8 cellular contexts compared by ENCODE assay signal in genomic region chrX:24838624-24839023, GRCh38.
DNase-seq lines count a peak whose midpoint lies in the region; ATAC-seq and TF ChIP-seq lines count a peak whose summit lies in the region.

No MANE protein-coding gene starts in this region.

- no peak overlapping the region for H3K27ac Mint-ChIP-seq in endothelial cell (ENCODE audit: unreplicated experiment)

- no peaks in the 10 kb centered on the region for H3K36me3 Mint-ChIP-seq in endothelial cell (ENCODE audit: low read depth, unreplicated experiment)

- no peaks in the 10 kb centered on the region for H3K4me1 Mint-ChIP-seq in endothelial cell (ENCODE audit: unreplicated experiment)

- intact Hi-C loops in prostate gland (cut with DNase I): loop anchor here (5.0 kb wide), 1 partner anchor 304 kb away; no protein-coding TSS in a partner anchor

- ATAC-seq in GM21381 (IDR thresholded peaks at IDR 0.05; ENCODE audit: unreplicated experiment) (no peak), HG03175 (IDR thresholded peaks at IDR 0.05; ENCODE audit: unreplicated experiment) (no peak)

- 47% methylated on average over 3 of the region's 3 CpGs for WGBS in prostate gland

- H3K36me3 ChIP-seq in prostate gland: no peaks in the 10 kb centered on the region

- no peak overlapping the region for H3K27ac ChIP-seq in prostate gland

- H3K9me3 ChIP-seq in prostate gland: no peaks in the 10 kb centered on the region

- TF ChIP-seq POLR2A in prostate gland (IDR thresholded peaks at IDR 0.05): no peak

- H3K4me3 ChIP-seq in prostate gland: no peak overlapping the region

- peak; percentile 32; the same call in 1 of the 3 replicates for TF ChIP-seq CTCF in GM12872 (IDR thresholded peaks at IDR 0.05; ENCODE audit: insufficient read depth, low read depth, low read length)
- TF ChIP-seq CTCF in endothelial cell (IDR thresholded peaks at IDR 0.05; ENCODE audit: unreplicated experiment): peak; percentile 61
- peak in 3 of 4 experiments; percentile 32 to 49 (median 43) for TF ChIP-seq CTCF in prostate gland (IDR thresholded peaks at IDR 0.05)

- H3K27me3 ChIP-seq in prostate gland (replicated peaks; ENCODE audit: insufficient read depth): no peaks in the 10 kb centered on the region

- no peak overlapping the region for H3K4me3 Mint-ChIP-seq in endothelial cell (ENCODE audit: unreplicated experiment)

- no peaks in the 10 kb centered on the region for H3K4me1 ChIP-seq in prostate gland (replicated peaks)

- DNase-seq in Ammon's horn (ENCODE audit: low spot score) (peak; percentile 19), OCI-M1 (lab: John Stamatoyannopoulos, UW) (peak; percentile 59), endothelial cell (ENCODE audit: low spot score) (peak; percentile 3), prostate gland (ENCODE audit: low spot score) (peak; percentile 7)
- no peak for DNase-seq in stimulated activated CD4-positive, alpha-beta T cell treated with anti-CD3 and anti-CD28 coated beads, Interleukin-2, amount 100 ng/mL, for 24 hours

- H3K27me3 Mint-ChIP-seq in endothelial cell (ENCODE audit: unreplicated experiment): no peaks in the 10 kb centered on the region

- H3K9me3 Mint-ChIP-seq in endothelial cell (ENCODE audit: unreplicated experiment): no peaks in the 10 kb centered on the region

Comparison
In these comparisons a context has a peak if more than half of its experiments do, and no peak if none do; other contexts are left out.
1. DNase-seq: peak in Ammon's horn (single experiment), OCI-M1 (single experiment), endothelial cell (single experiment) and prostate gland (single experiment); none in stimulated activated CD4-positive, alpha-beta T cell treated with anti-CD3 and anti-CD28 coated beads, Interleukin-2, amount 100 ng/mL, for 24 hours (0 of 2).
2. Peak in every context shown above with its lines, with median percentiles within 50 percentile points of each other: CTCF ChIP-seq.